Comparison of ENCODE assay signal across 29 cellular contexts in the genomic region with DNA sequence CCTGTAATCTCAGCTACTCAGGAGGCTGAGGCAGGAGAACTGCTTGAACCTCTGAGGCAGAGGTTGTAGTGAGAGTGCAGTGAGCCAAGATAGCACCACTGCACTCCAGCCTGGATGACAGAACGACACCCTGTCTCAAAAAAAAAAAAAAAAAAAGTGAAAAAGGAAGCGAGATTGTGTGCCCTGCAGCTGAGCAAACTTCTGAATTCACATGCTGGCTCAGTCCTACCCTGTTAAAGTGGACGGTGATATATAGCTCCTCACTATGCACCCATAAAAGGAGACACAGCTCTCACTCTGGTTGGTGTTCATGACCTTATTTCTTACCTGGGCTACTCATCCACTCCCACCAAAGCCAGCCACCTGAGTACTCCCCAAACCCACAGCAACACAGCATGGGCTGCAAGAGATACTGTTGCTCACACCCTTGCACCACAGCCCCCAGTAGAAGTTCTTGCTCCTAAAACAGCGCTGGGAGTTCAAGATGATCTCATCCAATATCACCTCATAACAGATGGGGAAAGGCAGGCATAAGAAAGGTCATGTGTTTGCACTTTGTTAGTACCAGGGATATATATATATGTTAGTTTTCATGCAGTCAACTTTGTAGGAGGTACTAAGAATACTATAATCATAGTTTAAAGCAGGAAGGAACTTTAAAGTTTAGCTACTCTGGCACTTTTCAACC. TPM values are rescaled to one million over a fixed set of nuclear protein-coding genes. Genes with fewer than 3 reads are reported as not detected.
A peak's percentile ranks its signal among the peaks of the same experiment; 100 is the strongest.
DNase-seq lines count a peak whose midpoint lies in the region; ATAC-seq, FAIRE-seq and TF ChIP-seq lines count a peak whose summit lies in the region.
"Had no signal": no experiment of that assay in that cellular context is flagged by ENCODE, and none has a peak within 500 bp of the region (broad histone marks: within the 10 kb centered on the region; RNA-seq: fewer than 3 reads in every experiment).

No MANE protein-coding gene starts in this region.

- no peaks in the 10 kb centered on the region for H3K27me3 ChIP-seq in K562 (ENCODE audit: control insufficient read depth in 2 of 2, insufficient read depth in 2 of 2, low read length in 2 of 2)
- H3K27me3 ChIP-seq in layer of hippocampus (ENCODE audit: control insufficient read depth, insufficient read depth, low read length), result no peaks in the 10 kb centered on the region
- H3K27me3 ChIP-seq: thyroid gland had no signal

- no TSS peak for BruUV-seq in K562 (replicated peaks; lab: Mats Ljungman, UMichigan)

- no peak for TF ChIP-seq RAD21 in K562 (CRISPR knock-in tag; conservative IDR thresholded peaks at IDR 0.05 in 1 of 2, IDR thresholded peaks at IDR 0.05 in 1 of 2)

- H3K4me2 ChIP-seq in K562 (ENCODE audit: insufficient read depth, low read length), result peak overlapping the region; percentile 33; the same call in 1 of the 2 replicates
- H3K4me2 ChIP-seq: hepatocyte, SK-N-SH had no signal

- H3K9ac ChIP-seq in K562 (ENCODE audit: insufficient read depth in 1 of 2, low read depth in 2 of 2, low read length in 2 of 2), result no peak overlapping the region; a peak in 1 of 4 replicates
- H3K9ac ChIP-seq: SK-N-SH had no signal

- intact Hi-C loops in K562 (cut with micrococcal nuclease), result no loop called here

- ATAC-seq in K562, result no peak
- ATAC-seq: CD8-positive, alpha-beta T cell; HepG2; natural killer cell treated with Interleukin-12 subunit alpha and Interleukin-12 subunit beta and Interleukin-15 and Interleukin-18, amount 100 ng/mL, for 72 hours; stimulated activated effector memory CD8-positive, alpha-beta T cell treated with anti-CD3 and anti-CD28 coated beads, Interleukin-12 subunit alpha, Interleukin-12 subunit beta, amount 100 ng/mL, for 72 hours had no signal

- no peaks in the 10 kb centered on the region for H3K36me3 ChIP-seq in K562 (ENCODE audit: control insufficient read depth, insufficient read depth, low read length)
- H3K36me3 ChIP-seq: left ventricle myocardium inferior, thyroid gland had no signal

- no peak for TF ChIP-seq POLR2A in K562 (conservative IDR thresholded peaks at IDR 0.05)

- peaks cover 9 to 20% of the 10 kb centered on the region in 2 experiments; a peak in 4 of 5 replicates for H3K4me1 ChIP-seq in K562 (replicated peaks in 1 of 2; ENCODE audit: control insufficient read depth in 2 of 2, insufficient read depth in 2 of 2, low read length in 2 of 2)

- TF ChIP-seq EP300 in K562 (IDR thresholded peaks at IDR 0.05; ENCODE audit: low read length), result no peak

- FAIRE-seq in K562 (lab: Jason Lieb, UNC), result no peak
- FAIRE-seq: bronchial epithelial cell, endothelial cell of umbilical vein, GM12892, HepG2 had no signal

- no peaks in the 10 kb centered on the region for H4K20me1 ChIP-seq in K562 (replicated peaks; ENCODE audit: control insufficient read depth, insufficient read depth, low read length)

- POLR2A ChIA-PET in K562 (lab: Yijun Ruan, JAX), result interaction anchor here (0.6 to 1.0 kb wide), 3 partner anchors 10 to 815 kb away, joined by 3 read pairs; no protein-coding TSS in a partner anchor

- peaks cover 20% of the 10 kb centered on the region; the same call in 2 of the 3 replicates for H3K79me2 ChIP-seq in K562 (ENCODE audit: control insufficient read depth, insufficient read depth, low read length)

- no peak overlapping the region for H2AFZ ChIP-seq in K562 (ENCODE audit: low read depth, low read length)
- H2AFZ ChIP-seq: hepatocyte had no signal

- no peak overlapping the region for H3K4me3 ChIP-seq in K562
- H3K4me3 ChIP-seq: hepatocyte, left ventricle myocardium inferior, skin epidermis, thyroid gland had no signal

- CTCF ChIA-PET in K562 (lab: Yijun Ruan, JAX; ENCODE audit: low intra/inter-chr PET ratio), result no interaction called here

- 0% methylated on average over 3 of the region's 4 CpGs for WGBS in K562 (ENCODE audit: insufficient coverage, low coverage, missing lambda C conversion rate)

- H3K9me1 ChIP-seq in K562 (ENCODE audit: control insufficient read depth, insufficient read depth, low read length), result no peaks in the 10 kb centered on the region

- in situ Hi-C loops in K562 (cut with MboI), result no loop called here

- peak; percentile 57 for DNase-seq in DMS 273 (lab: John Stamatoyannopoulos, UW; ENCODE audit: unreplicated experiment)
- no peak for DNase-seq in DMS 273 treated with DMSO at 0.1 percent for 48 hours (lab: John Stamatoyannopoulos, UW)
- peak in 2 of 4 experiments; percentile 35 to 54 for DNase-seq in K562 (ENCODE audit: extremely low read depth in 1 of 4, low spot score in 3 of 4)
- DNase-seq in NCI-H1694 (lab: John Stamatoyannopoulos, UW), result no peak
- no peak for DNase-seq in SKM-1 treated with dmso at 0.1 percent for 144 hours (lab: John Stamatoyannopoulos, UW; ENCODE audit: unreplicated experiment)
- DNase-seq in stimulated activated CD4-positive, alpha-beta T cell treated with anti-CD3 and anti-CD28 coated beads, Interleukin-2, amount 100 ng/mL, for 24 hours, result no peak
- DNase-seq: activated CD4-positive, alpha-beta T cell treated with anti-CD3 and anti-CD28 coated beads, Interleukin-2, amount 50 U/mL, for 4 hours; activated gamma-delta T cell treated with Interleukin-2 at 50 U/mL for 16 hours; CD8-positive, alpha-beta T cell; DMS79 treated with DMSO at 0.1 percent for 48 hours; immature natural killer cell; left ventricle myocardium inferior; NCI-H1417 treated with DMSO at 0.1 percent for 48 hours; NCI-H524; SK-N-SH; stimulated activated CD4-positive, alpha-beta T cell treated with anti-CD3 and anti-CD28 coated beads, Interleukin-1b, Interleukin-23, amount 100 ng/mL, for 48 hours; thyroid gland had no signal

- no peak overlapping the region for H3K27ac ChIP-seq in K562 (ENCODE audit: extremely low read depth, low read depth, low read length)
- peak overlapping the region; percentile 94 for H3K27ac ChIP-seq in layer of hippocampus (ENCODE audit: low read depth, low read length)
- peak overlapping the region; percentile 98 for H3K27ac ChIP-seq in temporal lobe (ENCODE audit: low read depth, low read length)
- H3K27ac ChIP-seq: 22Rv1, hepatocyte, left ventricle myocardium inferior, RWPE1, skin epidermis, thyroid gland had no signal

- no peak for TF ChIP-seq CTCF in K562 (IDR thresholded peaks at IDR 0.05 in 2 of 3, conservative IDR thresholded peaks at IDR 0.05 in 1 of 3; ENCODE audit: insufficient read depth in 2 of 3, low read depth in 1 of 3, low read length in 3 of 3)

- H3K9me3 ChIP-seq in K562 (replicated peaks; ENCODE audit: control insufficient read depth, insufficient read depth, low read depth, low read length), result no peaks in the 10 kb centered on the region; the same call in 1 of the 2 replicates
- H3K9me3 ChIP-seq: left ventricle myocardium inferior, SK-N-SH, thyroid gland had no signal

TF ChIP-seq in K562, 482 proteins besides CTCF, POLR2A, EP300 and RAD21 (continues in another document):
- TF ChIP-seq SMARCA4 (IDR thresholded peaks at IDR 0.05) (peak; percentile 27; the same call in 1 of the 2 replicates), CBFA2T3 (IDR thresholded peaks at IDR 0.05) (0 out of 2 replicates have a peak, but pooled peaks have one; percentile 40), FOXJ2 (tag; IDR thresholded peaks at IDR 0.05) (no peak), ATF7 (IDR thresholded peaks at IDR 0.05) (peak; percentile 50), ZNF830 (CRISPR knock-in tag; IDR thresholded peaks at IDR 0.05) (no peak), RBM25 (IDR thresholded peaks at IDR 0.05; ENCODE audit: low read depth, low read length, severe bottlenecking) (no peak), TCF3 (CRISPR knock-in tag; IDR thresholded peaks at IDR 0.05) (peak; percentile 66), RFX5 (IDR thresholded peaks at IDR 0.05; ENCODE audit: low read depth, low read length) (no peak), MAZ (CRISPR knock-in tag; conservative IDR thresholded peaks at IDR 0.05 in 1 of 2, IDR thresholded peaks at IDR 0.05 in 1 of 2) (no peak), CBFB (CRISPR knock-in tag; IDR thresholded peaks at IDR 0.05) (no peak), ARID1B (IDR thresholded peaks at IDR 0.05) (peak; percentile 38; the same call in 1 of the 2 replicates)
- TF ChIP-seq, protein P1, sequence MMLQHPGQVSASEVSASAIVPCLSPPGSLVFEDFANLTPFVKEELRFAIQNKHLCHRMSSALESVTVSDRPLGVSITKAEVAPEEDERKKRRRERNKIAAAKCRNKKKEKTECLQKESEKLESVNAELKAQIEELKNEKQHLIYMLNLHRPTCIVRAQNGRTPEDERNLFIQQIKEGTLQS (IDR thresholded peaks at IDR 0.05), result peak; percentile 73
- TF ChIP-seq, protein P1 (CRISPR knock-in tag; conservative IDR thresholded peaks at IDR 0.05), result no peak

RNA-seq across cellular contexts. Expression of a gene that starts 4.1 kb away (rescaled TPM):
- total RNA-seq in K562 (2011; cell fraction: chromatin; rRNA removed; ENCODE audit: low replicate concordance), result 2.7 and 3.5 TPM in 2 replicates
- 1.3 and 1.4 TPM in 2 replicates for total RNA-seq in K562 (2011; cell fraction: nucleolus; rRNA removed)
- total RNA-seq in K562 (2011; cell fraction: nucleoplasm; rRNA removed), result 1.1 and 1.9 TPM in 2 replicates
- total RNA-seq in K562 (2014; rRNA removed) (3.0 TPM in 2 replicates), K562 (2014; rRNA removed; fragmentation: Illumina TruSeq; extraction: Trizol) (2.6 and 2.9 TPM in 2 replicates), K562 (2015; rRNA removed; fragmentation: Illumina TruSeq; extraction: Trizol) (2.5 and 3.3 TPM in 2 replicates), K562 (2021) (4.2 and 4.4 TPM in 2 replicates), temporal lobe (13.3 TPM)
- polyA plus RNA-seq in K562 (2011; rRNA removed) (2.0 and 2.7 TPM in 2 replicates), K562 (2014; fragmentation: Illumina TruSeq; extraction: Trizol) (4.2 and 4.3 TPM in 2 replicates), K562 (2014; fragmentation: Nextera tagmentation; extraction: Ambion mirVana) (1 to 10 TPM in 1 of 2 experiments, under 1 TPM in 1; 0.83 to 1.5 TPM), K562 (2014; rRNA removed) (3.7 and 4.3 TPM in 2 replicates)
- polyA plus RNA-seq in K562 (2011; cell fraction: cytosol; rRNA removed), result 3.2 and 3.9 TPM in 2 replicates
- 1.9 and 2.2 TPM in 2 replicates for polyA plus RNA-seq in K562 (2011; cell fraction: nucleus; rRNA removed)
- polyA plus RNA-seq in K562 (2012), result 2.8 and 3.9 TPM in 2 replicates
- polyA minus RNA-seq in K562 (2011; rRNA and poly(A)+ RNA removed), result 2.6 and 3.0 TPM in 2 replicates
- 0.38 and 2.2 TPM in 2 replicates for polyA minus RNA-seq in K562 (2011; cell fraction: cytosol; rRNA and poly(A)+ RNA removed)
- polyA minus RNA-seq in K562 (2011; cell fraction: nucleus; rRNA and poly(A)+ RNA removed), result 1.3 and 1.6 TPM in 2 replicates
